9 cellular contexts compared by ENCODE assay signal in genomic region chr21:25360593-25360992, GRCh38.
A peak's percentile ranks its signal among the peaks of the same experiment; 100 is the strongest.
DNase-seq lines count a peak whose midpoint lies in the region; ATAC-seq and TF ChIP-seq lines count a peak whose summit lies in the region.
"Had no signal": no experiment of that assay in that cellular context is flagged by ENCODE, and none has a peak within 500 bp of the region (broad histone marks: within the 10 kb centered on the region; RNA-seq: fewer than 3 reads in every experiment).

No MANE protein-coding gene starts in this region.

- H3K79me2 ChIP-seq in fibroblast of lung (ENCODE audit: control insufficient read depth, insufficient read depth, low read length), result no peaks in the 10 kb centered on the region

- H3K4me2 ChIP-seq in fibroblast of lung (ENCODE audit: extremely low read depth, insufficient read depth, low read length), result no peak overlapping the region

- H3K4me3 ChIP-seq in NB4 (ENCODE audit: low read depth, low read length) (no peak overlapping the region), fibroblast of lung (replicated peaks in 1 of 4; ENCODE audit: control extremely low read depth in 1 of 4, insufficient read depth in 1 of 4, low read depth in 3 of 4, low read length in 4 of 4) (no peak overlapping the region)

- TF ChIP-seq POLR2A in NB4 (IDR thresholded peaks at IDR 0.05; ENCODE audit: extremely low read depth, insufficient read length), result no peak

- DNase-seq in AG09319 (ENCODE audit: extremely low read depth, low read depth) (no peak), NB4 (ENCODE audit: low read depth) (peak; percentile 11), fibroblast of lung (ENCODE audit: low read depth in 2 of 2) (no peak), amniotic stem cell (lab: John Stamatoyannopoulos, UW) (no peak), DMS79 (lab: John Stamatoyannopoulos, UW) (no peak), NCI-H2107 (lab: John Stamatoyannopoulos, UW) (no peak)
- DNase-seq: activated CD4-positive, alpha-beta T cell treated with anti-CD3 and anti-CD28 coated beads for 4 hours had no signal

- peak overlapping the region; percentile 7 for H2AFZ ChIP-seq in fibroblast of lung (ENCODE audit: low read length)

- no peaks in the 10 kb centered on the region for H3K9me3 ChIP-seq in fibroblast of lung (ENCODE audit: control insufficient read depth, insufficient read depth, low read depth, low read length)

- H3K4me1 ChIP-seq in fibroblast of lung (ENCODE audit: control insufficient read depth, extremely low read depth, insufficient read depth, low read length), result no peaks in the 10 kb centered on the region

- no peak for ATAC-seq in esophagus mucosa

- H4K20me1 ChIP-seq in fibroblast of lung (ENCODE audit: control insufficient read depth, extremely low read depth, insufficient read depth, low read length), result no peaks in the 10 kb centered on the region

- H3K27me3 ChIP-seq in fibroblast of lung (ENCODE audit: control insufficient read depth, insufficient read depth, low read length), result no peaks in the 10 kb centered on the region

- TF ChIP-seq CTCF in AG09319 (IDR thresholded peaks at IDR 0.05; ENCODE audit: low read depth, low read length) (peak; percentile 24), GM12872 (IDR thresholded peaks at IDR 0.05; ENCODE audit: insufficient read depth, low read depth, low read length) (peak; percentile 48), NB4 (IDR thresholded peaks at IDR 0.05; ENCODE audit: low read depth, low read length) (peak; percentile 23), fibroblast of lung (conservative IDR thresholded peaks at IDR 0.05 in 1 of 2, IDR thresholded peaks at IDR 0.05 in 1 of 2; ENCODE audit: low read depth in 1 of 2, low read length in 2 of 2) (peak; percentile 29 to 33)

- H3K27ac ChIP-seq in fibroblast of lung (ENCODE audit: insufficient read depth, low read length), result no peak overlapping the region

- H3K36me3 ChIP-seq in fibroblast of lung (ENCODE audit: control insufficient read depth, insufficient read depth, low read length), result no peaks in the 10 kb centered on the region

- H3K9ac ChIP-seq in fibroblast of lung (ENCODE audit: insufficient read depth, low read length), result no peak overlapping the region
